Comparison of ENCODE assay signal across 1 cellular context in the genomic region with DNA sequence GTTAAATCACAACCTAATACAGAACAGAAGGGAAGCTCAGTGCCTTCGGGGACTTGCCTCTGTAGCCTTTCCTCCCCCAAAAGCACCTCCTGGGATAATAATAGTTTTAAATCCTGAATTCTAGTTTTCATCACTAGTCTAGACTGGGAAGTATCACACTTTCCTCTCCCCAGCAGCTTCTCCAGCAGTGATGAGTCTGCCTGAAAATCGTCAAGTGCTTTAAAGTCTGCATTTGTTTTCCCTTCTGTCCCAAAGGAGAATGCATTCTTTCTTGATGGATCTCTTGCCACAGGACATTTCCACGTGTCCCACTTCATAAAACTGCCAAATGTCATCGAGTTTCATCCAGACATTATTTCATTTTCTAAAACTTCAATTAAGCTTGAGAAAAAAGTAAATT.
TF ChIP-seq lines count a peak whose summit lies in the region.

No MANE protein-coding gene starts in this region.

TF ChIP-seq in GM23338, 12 proteins besides CTCF, POLR2A, EP300 and RAD21:
- TF ChIP-seq STAT1 (IDR thresholded peaks at IDR 0.05; ENCODE audit: unreplicated experiment): no peak
- TF ChIP-seq ETS1 (IDR thresholded peaks at IDR 0.05): no peak
- TF ChIP-seq, protein P1, sequence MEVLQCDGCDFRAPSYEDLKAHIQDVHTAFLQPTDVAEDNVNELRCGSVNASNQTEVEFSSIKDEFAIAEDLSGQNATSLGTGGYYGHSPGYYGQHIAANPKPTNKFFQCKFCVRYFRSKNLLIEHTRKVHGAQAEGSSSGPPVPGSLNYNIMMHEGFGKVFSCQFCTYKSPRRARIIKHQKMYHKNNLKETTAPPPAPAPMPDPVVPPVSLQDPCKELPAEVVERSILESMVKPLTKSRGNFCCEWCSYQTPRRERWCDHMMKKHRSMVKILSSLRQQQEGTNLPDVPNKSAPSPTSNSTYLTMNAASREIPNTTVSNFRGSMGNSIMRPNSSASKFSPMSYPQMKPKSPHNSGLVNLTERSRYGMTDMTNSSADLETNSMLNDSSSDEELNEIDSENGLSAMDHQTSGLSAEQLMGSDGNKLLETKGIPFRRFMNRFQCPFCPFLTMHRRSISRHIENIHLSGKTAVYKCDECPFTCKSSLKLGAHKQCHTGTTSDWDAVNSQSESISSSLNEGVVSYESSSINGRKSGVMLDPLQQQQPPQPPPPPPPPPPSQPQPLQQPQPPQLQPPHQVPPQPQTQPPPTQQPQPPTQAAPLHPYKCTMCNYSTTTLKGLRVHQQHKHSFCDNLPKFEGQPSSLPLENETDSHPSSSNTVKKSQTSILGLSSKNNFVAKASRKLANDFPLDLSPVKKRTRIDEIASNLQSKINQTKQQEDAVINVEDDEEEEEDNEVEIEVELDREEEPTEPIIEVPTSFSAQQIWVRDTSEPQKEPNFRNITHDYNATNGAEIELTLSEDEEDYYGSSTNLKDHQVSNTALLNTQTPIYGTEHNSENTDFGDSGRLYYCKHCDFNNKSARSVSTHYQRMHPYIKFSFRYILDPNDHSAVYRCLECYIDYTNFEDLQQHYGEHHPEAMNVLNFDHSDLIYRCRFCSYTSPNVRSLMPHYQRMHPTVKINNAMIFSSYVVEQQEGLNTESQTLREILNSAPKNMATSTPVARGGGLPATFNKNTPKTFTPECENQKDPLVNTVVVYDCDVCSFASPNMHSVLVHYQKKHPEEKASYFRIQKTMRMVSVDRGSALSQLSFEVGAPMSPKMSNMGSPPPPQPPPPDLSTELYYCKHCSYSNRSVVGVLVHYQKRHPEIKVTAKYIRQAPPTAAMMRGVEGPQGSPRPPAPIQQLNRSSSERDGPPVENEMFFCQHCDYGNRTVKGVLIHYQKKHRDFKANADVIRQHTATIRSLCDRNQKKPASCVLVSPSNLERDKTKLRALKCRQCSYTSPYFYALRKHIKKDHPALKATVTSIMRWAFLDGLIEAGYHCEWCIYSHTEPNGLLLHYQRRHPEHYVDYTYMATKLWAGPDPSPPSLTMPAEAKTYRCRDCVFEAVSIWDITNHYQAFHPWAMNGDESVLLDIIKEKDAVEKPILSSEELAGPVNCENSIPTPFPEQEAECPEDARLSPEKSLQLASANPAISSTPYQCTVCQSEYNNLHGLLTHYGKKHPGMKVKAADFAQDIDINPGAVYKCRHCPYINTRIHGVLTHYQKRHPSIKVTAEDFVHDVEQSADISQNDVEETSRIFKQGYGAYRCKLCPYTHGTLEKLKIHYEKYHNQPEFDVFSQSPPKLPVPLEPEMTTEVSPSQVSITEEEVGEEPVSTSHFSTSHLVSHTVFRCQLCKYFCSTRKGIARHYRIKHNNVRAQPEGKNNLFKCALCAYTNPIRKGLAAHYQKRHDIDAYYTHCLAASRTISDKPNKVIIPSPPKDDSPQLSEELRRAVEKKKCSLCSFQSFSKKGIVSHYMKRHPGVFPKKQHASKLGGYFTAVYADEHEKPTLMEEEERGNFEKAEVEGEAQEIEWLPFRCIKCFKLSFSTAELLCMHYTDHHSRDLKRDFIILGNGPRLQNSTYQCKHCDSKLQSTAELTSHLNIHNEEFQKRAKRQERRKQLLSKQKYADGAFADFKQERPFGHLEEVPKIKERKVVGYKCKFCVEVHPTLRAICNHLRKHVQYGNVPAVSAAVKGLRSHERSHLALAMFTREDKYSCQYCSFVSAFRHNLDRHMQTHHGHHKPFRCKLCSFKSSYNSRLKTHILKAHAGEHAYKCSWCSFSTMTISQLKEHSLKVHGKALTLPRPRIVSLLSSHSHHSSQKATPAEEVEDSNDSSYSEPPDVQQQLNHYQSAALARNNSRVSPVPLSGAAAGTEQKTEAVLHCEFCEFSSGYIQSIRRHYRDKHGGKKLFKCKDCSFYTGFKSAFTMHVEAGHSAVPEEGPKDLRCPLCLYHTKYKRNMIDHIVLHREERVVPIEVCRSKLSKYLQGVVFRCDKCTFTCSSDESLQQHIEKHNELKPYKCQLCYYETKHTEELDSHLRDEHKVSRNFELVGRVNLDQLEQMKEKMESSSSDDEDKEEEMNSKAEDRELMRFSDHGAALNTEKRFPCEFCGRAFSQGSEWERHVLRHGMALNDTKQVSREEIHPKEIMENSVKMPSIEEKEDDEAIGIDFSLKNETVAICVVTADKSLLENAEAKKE (CRISPR knock-in tag; IDR thresholded peaks at IDR 0.05): no peak
- TF ChIP-seq, protein P2, sequence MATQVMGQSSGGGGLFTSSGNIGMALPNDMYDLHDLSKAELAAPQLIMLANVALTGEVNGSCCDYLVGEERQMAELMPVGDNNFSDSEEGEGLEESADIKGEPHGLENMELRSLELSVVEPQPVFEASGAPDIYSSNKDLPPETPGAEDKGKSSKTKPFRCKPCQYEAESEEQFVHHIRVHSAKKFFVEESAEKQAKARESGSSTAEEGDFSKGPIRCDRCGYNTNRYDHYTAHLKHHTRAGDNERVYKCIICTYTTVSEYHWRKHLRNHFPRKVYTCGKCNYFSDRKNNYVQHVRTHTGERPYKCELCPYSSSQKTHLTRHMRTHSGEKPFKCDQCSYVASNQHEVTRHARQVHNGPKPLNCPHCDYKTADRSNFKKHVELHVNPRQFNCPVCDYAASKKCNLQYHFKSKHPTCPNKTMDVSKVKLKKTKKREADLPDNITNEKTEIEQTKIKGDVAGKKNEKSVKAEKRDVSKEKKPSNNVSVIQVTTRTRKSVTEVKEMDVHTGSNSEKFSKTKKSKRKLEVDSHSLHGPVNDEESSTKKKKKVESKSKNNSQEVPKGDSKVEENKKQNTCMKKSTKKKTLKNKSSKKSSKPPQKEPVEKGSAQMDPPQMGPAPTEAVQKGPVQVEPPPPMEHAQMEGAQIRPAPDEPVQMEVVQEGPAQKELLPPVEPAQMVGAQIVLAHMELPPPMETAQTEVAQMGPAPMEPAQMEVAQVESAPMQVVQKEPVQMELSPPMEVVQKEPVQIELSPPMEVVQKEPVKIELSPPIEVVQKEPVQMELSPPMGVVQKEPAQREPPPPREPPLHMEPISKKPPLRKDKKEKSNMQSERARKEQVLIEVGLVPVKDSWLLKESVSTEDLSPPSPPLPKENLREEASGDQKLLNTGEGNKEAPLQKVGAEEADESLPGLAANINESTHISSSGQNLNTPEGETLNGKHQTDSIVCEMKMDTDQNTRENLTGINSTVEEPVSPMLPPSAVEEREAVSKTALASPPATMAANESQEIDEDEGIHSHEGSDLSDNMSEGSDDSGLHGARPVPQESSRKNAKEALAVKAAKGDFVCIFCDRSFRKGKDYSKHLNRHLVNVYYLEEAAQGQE (IDR thresholded peaks at IDR 0.05; ENCODE audit: unreplicated experiment): no peak
- TF ChIP-seq EZH2phosphoT487 (IDR thresholded peaks at IDR 0.05; ENCODE audit: unreplicated experiment): no peak
- TF ChIP-seq POLR2AphosphoS5 (IDR thresholded peaks at IDR 0.05; ENCODE audit: low read depth): no peak
- no peak for TF ChIP-seq CREB1 (CRISPR knock-in tag; IDR thresholded peaks at IDR 0.05; ENCODE audit: low read depth)
- no peak for TF ChIP-seq NANOG (IDR thresholded peaks at IDR 0.05; ENCODE audit: borderline replicate concordance)
- TF ChIP-seq EZH2 (IDR thresholded peaks at IDR 0.05; ENCODE audit: low read depth, unreplicated experiment): no peak
- TF ChIP-seq ZNF114 (CRISPR knock-in tag; IDR thresholded peaks at IDR 0.05): no peak
- TF ChIP-seq ZNF331 (CRISPR knock-in tag; IDR thresholded peaks at IDR 0.05; ENCODE audit: low read depth): no peak
- no peak for TF ChIP-seq JUNB (IDR thresholded peaks at IDR 0.05; ENCODE audit: unreplicated experiment)
